Comparison of ENCODE assay signal across 29 cellular contexts in genomic region chr5:113170707-113171106, GRCh38.
DNase-seq lines count a peak whose midpoint lies in the region; ATAC-seq and TF ChIP-seq lines count a peak whose summit lies in the region.
"Had no signal": no experiment of that assay in that cellular context is flagged by ENCODE, and none has a peak within 500 bp of the region (broad histone marks: within the 10 kb centered on the region; RNA-seq: fewer than 3 reads in every experiment).

No MANE protein-coding gene starts in this region.

- TF ChIP-seq CTCF in fibroblast of the aortic adventitia (IDR thresholded peaks at IDR 0.05; ENCODE audit: insufficient read depth, low read length) (no peak), GM10248 (IDR thresholded peaks at IDR 0.05; ENCODE audit: control extremely low read depth, extremely low read depth, low read depth, missing control alignments) (no peak)

- H3K4me1 ChIP-seq in right cardiac atrium (ENCODE audit: control insufficient read depth, insufficient read depth, low read length): peaks cover 4% of the 10 kb centered on the region
- H3K4me1 ChIP-seq: breast epithelium had no signal

- H3K27me3 ChIP-seq in right cardiac atrium (ENCODE audit: control insufficient read depth, insufficient read depth): no peaks in the 10 kb centered on the region
- H3K27me3 ChIP-seq: breast epithelium, tibial artery, vagina had no signal

- no peak overlapping the region for H3K4me3 ChIP-seq in right cardiac atrium (ENCODE audit: low read length)
- H3K4me3 ChIP-seq in fibroblast of the aortic adventitia (ENCODE audit: low read depth, low read length): no peak overlapping the region
- H3K4me3 ChIP-seq: breast epithelium, GM23248, tibial artery, vagina had no signal

- CTCF ChIA-PET in GM10248 (lab: Yijun Ruan, JAX): no interaction called here

- WGBS in right cardiac atrium: 45% methylated on average over 4 of the region's 4 CpGs

- no peak overlapping the region for H3K27ac ChIP-seq in right cardiac atrium (ENCODE audit: low read length)
- H3K27ac ChIP-seq: breast epithelium, GM23248, RWPE1, tibial artery, vagina had no signal

- DNase-seq in right cardiac atrium (no peak), left cardiac atrium (no peak), NCI-H446 treated with DMSO at 0.1 percent for 48 hours (lab: John Stamatoyannopoulos, UW) (peak; percentile 78), fibroblast of the aortic adventitia (ENCODE audit: low read depth) (peak; percentile 67), GM10248 (ENCODE audit: extremely low spot score) (no peak), midbrain (lab: John Stamatoyannopoulos, UW) (no peak)
- DNase-seq in activated effector memory CD4-positive, alpha-beta T cell treated with Interleukin-2 at 50 U/mL for 16 hours: no peak
- DNase-seq: activated CD4-positive, alpha-beta T cell treated with anti-CD3 and anti-CD28 coated beads, Interleukin-2, amount 50 U/mL, for 1 hour; activated CD4-positive, CD25-positive, alpha-beta regulatory T cell; activated gamma-delta T cell; activated naive CD8-positive, alpha-beta T cell treated with anti-CD3 and anti-CD28 coated beads for 36 hours; activated T-cell treated with anti-CD3 and anti-CD28 coated beads, Interleukin-2, amount 50 U/mL, for 24 hours; DMS79; GM23248; KBM-7; naive B cell; NCI-H1105 treated with DMSO at 0.1 percent for 48 hours; NCI-H2029 treated with DMSO at 0.1 percent for 48 hours; NCI-H345; OCI-M1; SK-N-SH; stimulated activated CD4-positive, alpha-beta T cell treated with anti-CD3 and anti-CD28 coated beads, Interleukin-12 subunit alpha, Interleukin-12 subunit beta, amount 100 ng/mL, for 4 hours; stimulated activated CD4-positive, alpha-beta T cell treated with anti-CD3 and anti-CD28 coated beads, Interleukin-4, amount 100 ng/mL, for 24 hours; tibial artery had no signal

- POLR2A ChIA-PET in GM10248 (lab: Yijun Ruan, JAX): no interaction called here

- no peaks in the 10 kb centered on the region for H3K9me3 ChIP-seq in right cardiac atrium (ENCODE audit: control insufficient read depth, low read length)
- H3K9me3 ChIP-seq: breast epithelium, SK-N-SH, tibial artery, vagina had no signal

- intact Hi-C loops in right cardiac atrium (cut with DNase I): no loop called here
- intact Hi-C loops in left cardiac atrium (cut with DNase I): no loop called here

- ATAC-seq in right cardiac atrium: peak; percentile 28 to 57
- no peak for ATAC-seq in left cardiac atrium
- ATAC-seq in HG03280 (IDR thresholded peaks at IDR 0.05; ENCODE audit: unreplicated experiment): no peak
- ATAC-seq: sciatic nerve had no signal

Comparison
In these comparisons a context has a peak if more than half of its experiments do, and no peak if none do; other contexts are left out.
1. ATAC-seq: peak in right cardiac atrium (2 of 2); none in left cardiac atrium (0 of 2) and HG03280 (single experiment).
2. DNase-seq: peak in NCI-H446 treated with DMSO at 0.1 percent for 48 hours (single experiment) and fibroblast of the aortic adventitia (single experiment); none in right cardiac atrium (0 of 3), left cardiac atrium (single experiment), GM10248 (single experiment), midbrain (single experiment) and activated effector memory CD4-positive, alpha-beta T cell treated with Interleukin-2 at 50 U/mL for 16 hours (single experiment).